Comparison of ENCODE assay signal across 8 cellular contexts in genomic region chr3:13655074-13655913, GRCh38.
DNase-seq lines count a peak whose midpoint lies in the region; ATAC-seq and TF ChIP-seq lines count a peak whose summit lies in the region.

No MANE protein-coding gene starts in this region.

- peak; percentile 43 for ATAC-seq in stimulated activated naive CD8-positive, alpha-beta T cell treated with anti-CD3 and anti-CD28 coated beads, Interleukin-15, amount 100 ng/mL, for 72 hours
- ATAC-seq in HG03139 (IDR thresholded peaks at IDR 0.05; ENCODE audit: unreplicated experiment): no peak
- ATAC-seq in HG03460 (IDR thresholded peaks at IDR 0.05; ENCODE audit: unreplicated experiment): no peak

- no peaks in the 10 kb centered on the region for H3K27me3 ChIP-seq in ascending aorta
- peaks cover 45% of the 10 kb centered on the region for H3K27me3 ChIP-seq in iPS-18a (ENCODE audit: control insufficient read depth, insufficient read depth, low read length)

- intact Hi-C loops in ascending aorta (cut with DNase I): no loop called here

- H3K27me3 Mint-ChIP-seq in stimulated activated naive CD8-positive, alpha-beta T cell treated with anti-CD3 and anti-CD28 coated beads, Interleukin-15, amount 100 ng/mL, for 72 hours: peaks cover 22% of the 10 kb centered on the region

- H3K27ac Mint-ChIP-seq in stimulated activated naive CD8-positive, alpha-beta T cell treated with anti-CD3 and anti-CD28 coated beads, Interleukin-15, amount 100 ng/mL, for 72 hours: peak overlapping the region in 1 of 2 donors; percentile 68

- H3K4me1 ChIP-seq in ascending aorta (peaks cover 0 to 2% of the 10 kb centered on the region in 2 donors), iPS-18a (ENCODE audit: control insufficient read depth, low read depth, low read length) (peaks cover 5% of the 10 kb centered on the region)

- no peaks in the 10 kb centered on the region for H3K9me3 Mint-ChIP-seq in stimulated activated naive CD8-positive, alpha-beta T cell treated with anti-CD3 and anti-CD28 coated beads, Interleukin-15, amount 100 ng/mL, for 72 hours

- peak overlapping the region; percentile 41 to 50 for H3K4me3 ChIP-seq in ascending aorta
- peak overlapping the region; percentile 17 for H3K4me3 ChIP-seq in iPS-18a (ENCODE audit: low read length)

- H3K36me3 ChIP-seq in ascending aorta: no peaks in the 10 kb centered on the region
- H3K36me3 ChIP-seq in iPS-18a (ENCODE audit: control insufficient read depth, low read depth, low read length): no peaks in the 10 kb centered on the region

- H3K4me3 Mint-ChIP-seq in stimulated activated naive CD8-positive, alpha-beta T cell treated with anti-CD3 and anti-CD28 coated beads, Interleukin-15, amount 100 ng/mL, for 72 hours: peak overlapping the region; percentile 57 to 71

- no peak overlapping the region for H3K9ac ChIP-seq in iPS-18a (ENCODE audit: low read length)

- peak; percentile 34 for DNase-seq in COLO668 (lab: John Stamatoyannopoulos, UW; ENCODE audit: unreplicated experiment)
- DNase-seq in ascending aorta (ENCODE audit: low spot score in 2 of 2): no peak
- DNase-seq in stimulated activated naive CD8-positive, alpha-beta T cell treated with anti-CD3 and anti-CD28 coated beads, Interleukin-15, amount 100 ng/mL, for 72 hours: peak; percentile 35 to 54
- no peak for DNase-seq in OCI-M2 (lab: John Stamatoyannopoulos, UW; ENCODE audit: unreplicated experiment)

- TF ChIP-seq CTCF in LNCAP (IDR thresholded peaks at IDR 0.05) (peak; percentile 76), ascending aorta (IDR thresholded peaks at IDR 0.05) (peak in 1 of 3 experiments; percentile 36)

- H3K9me3 ChIP-seq in ascending aorta: no peaks in the 10 kb centered on the region
- H3K9me3 ChIP-seq in iPS-18a (ENCODE audit: control insufficient read depth, low read depth, low read length): no peaks in the 10 kb centered on the region

- peaks cover 40% of the 10 kb centered on the region for H3K4me1 Mint-ChIP-seq in stimulated activated naive CD8-positive, alpha-beta T cell treated with anti-CD3 and anti-CD28 coated beads, Interleukin-15, amount 100 ng/mL, for 72 hours

- no peak overlapping the region for H3K27ac ChIP-seq in ascending aorta
- H3K27ac ChIP-seq in iPS-18a (ENCODE audit: low read length): no peak overlapping the region

Comparison
In these comparisons a context has a peak if more than half of its experiments do, and no peak if none do; other contexts are left out.
1. DNase-seq: peak in COLO668 (single experiment) and stimulated activated naive CD8-positive, alpha-beta T cell treated with anti-CD3 and anti-CD28 coated beads, Interleukin-15, amount 100 ng/mL, for 72 hours (2 of 2); none in ascending aorta (0 of 2) and OCI-M2 (single experiment).